ENCODE assay signal across 21 cellular contexts in the genomic region with DNA sequence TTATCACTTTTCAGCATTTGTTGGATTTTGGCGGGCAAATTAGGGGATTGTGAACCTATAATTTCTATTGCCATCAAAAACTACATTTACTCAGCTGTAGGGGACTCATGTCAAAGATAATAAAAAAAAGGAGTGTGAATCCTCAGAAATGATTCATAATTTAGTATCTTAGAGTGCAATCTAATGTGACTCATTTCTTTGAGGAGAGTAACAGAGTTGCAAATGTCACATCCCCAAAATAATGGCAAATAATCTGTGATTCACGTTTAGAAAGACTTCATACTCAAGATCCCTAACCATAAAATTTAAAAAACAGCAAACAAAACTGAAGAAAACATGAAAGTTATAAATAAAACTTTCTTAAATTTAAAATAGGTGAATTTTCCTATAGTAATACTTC.
"Had no signal": no experiment of that assay in that cellular context is flagged by ENCODE, and none has a peak within 500 bp of the region (broad histone marks: within the 10 kb centered on the region; RNA-seq: fewer than 3 reads in every experiment).

No MANE protein-coding gene starts in this region.

- H3K27me3 Mint-ChIP-seq: activated naive CD4-positive, alpha-beta T cell treated with anti-CD3 and anti-CD28 coated beads, Interleukin-2, amount 10 ng/mL, durations not matched to agents 7 days and 5 days; dendritic cell treated with granulocyte-macrophage colony-stimulating factor and Interleukin-4, amounts not matched to agents 40 ng/mL and 50 ng/mL, for 4 days; natural killer cell treated with Interleukin-12 subunit alpha and Interleukin-12 subunit beta and Interleukin-15 and Interleukin-18, amount 100 ng/mL, for 72 hours had no signal

- H3K4me1 ChIP-seq: thyroid gland had no signal

- ATAC-seq: activated T-cell treated with anti-CD3 and anti-CD28 coated beads, Interleukin-2, amount 50 U/mL, for 4 hours; natural killer cell treated with Interleukin-12 subunit alpha and Interleukin-12 subunit beta and Interleukin-15 and Interleukin-18, amount 100 ng/mL, for 72 hours had no signal

- H3K4me3 ChIP-seq: cardiac muscle cell, lung, thyroid gland had no signal

- H3K36me3 Mint-ChIP-seq: activated naive CD4-positive, alpha-beta T cell treated with anti-CD3 and anti-CD28 coated beads, Interleukin-2, amount 10 ng/mL, durations not matched to agents 7 days and 5 days; mesothelial cell of epicardium; natural killer cell treated with Interleukin-12 subunit alpha and Interleukin-12 subunit beta and Interleukin-15 and Interleukin-18, amount 100 ng/mL, for 72 hours had no signal

- H3K27ac ChIP-seq: cardiac muscle cell, neutrophil, thyroid gland, VCaP had no signal

- H3K27me3 ChIP-seq: cardiac muscle cell, neutrophil, thyroid gland had no signal

- H3K4me3 Mint-ChIP-seq: activated naive CD4-positive, alpha-beta T cell treated with anti-CD3 and anti-CD28 coated beads, Interleukin-2, amount 10 ng/mL, durations not matched to agents 7 days and 5 days; activated T-cell treated with anti-CD3 and anti-CD28 coated beads, Interleukin-2, amount 50 U/mL, for 4 hours; dendritic cell treated with granulocyte-macrophage colony-stimulating factor and Interleukin-4, amounts not matched to agents 40 ng/mL and 50 ng/mL, for 4 days; mesothelial cell of epicardium; natural killer cell treated with Interleukin-12 subunit alpha and Interleukin-12 subunit beta and Interleukin-15 and Interleukin-18, amount 100 ng/mL, for 72 hours had no signal

- H3K9me3 Mint-ChIP-seq: activated naive CD4-positive, alpha-beta T cell treated with anti-CD3 and anti-CD28 coated beads, Interleukin-2, amount 10 ng/mL, durations not matched to agents 7 days and 5 days had no signal

- H3K9me3 ChIP-seq: neutrophil, thyroid gland had no signal

- H3K4me1 Mint-ChIP-seq: activated naive CD4-positive, alpha-beta T cell treated with anti-CD3 and anti-CD28 coated beads, Interleukin-2, amount 10 ng/mL, durations not matched to agents 7 days and 5 days; mesothelial cell of epicardium had no signal

- DNase-seq: activated CD4-positive, alpha-beta T cell treated with anti-CD3 and anti-CD28 coated beads, Interleukin-2, amount 50 U/mL, for 1 hour; activated CD4-positive, CD25-positive, alpha-beta regulatory T cell treated with anti-CD3 and anti-CD28 coated beads, Interleukin-2, amount 50 U/mL, for 72 hours; activated CD8-positive, alpha-beta memory T cell treated with anti-CD3 and anti-CD28 coated beads, Interleukin-2, amount 50 U/mL, for 4 hours; activated effector memory CD4-positive, alpha-beta T cell treated with Interleukin-2 at 50 U/mL for 16 hours; activated naive CD4-positive, alpha-beta T cell treated with anti-CD3 and anti-CD28 coated beads, Interleukin-2, amount 10 ng/mL, durations not matched to agents 7 days and 5 days; activated T-cell treated with anti-CD3 and anti-CD28 coated beads, Interleukin-2, amount 50 U/mL, for 4 hours; effector CD8-positive, alpha-beta T cell; foreskin fibroblast; hippocampal formation; stimulated activated CD4-positive, alpha-beta T cell treated with anti-CD3 and anti-CD28 coated beads, Interleukin-12 subunit alpha, Interleukin-12 subunit beta, amount 100 ng/mL, for 4 hours; stimulated activated CD4-positive, alpha-beta T cell treated with anti-CD3 and anti-CD28 coated beads, Interleukin-1b, Interleukin-23, amount 100 ng/mL, for 48 hours; stimulated activated CD8-positive, alpha-beta memory T cell treated with anti-CD3 and anti-CD28 coated beads, Interleukin-4, amount 100 ng/mL, for 48 hours; stimulated activated naive CD4-positive, alpha-beta T cell; thyroid gland had no signal

- H3K36me3 ChIP-seq: cardiac muscle cell, neutrophil, thyroid gland had no signal

- H3K27ac Mint-ChIP-seq: activated naive CD4-positive, alpha-beta T cell treated with anti-CD3 and anti-CD28 coated beads, Interleukin-2, amount 10 ng/mL, durations not matched to agents 7 days and 5 days; dendritic cell treated with granulocyte-macrophage colony-stimulating factor and Interleukin-4, amounts not matched to agents 40 ng/mL and 50 ng/mL, for 4 days; mesothelial cell of epicardium; natural killer cell treated with Interleukin-12 subunit alpha and Interleukin-12 subunit beta and Interleukin-15 and Interleukin-18, amount 100 ng/mL, for 72 hours had no signal
